9 cellular contexts compared by ENCODE assay signal in the genomic region with DNA sequence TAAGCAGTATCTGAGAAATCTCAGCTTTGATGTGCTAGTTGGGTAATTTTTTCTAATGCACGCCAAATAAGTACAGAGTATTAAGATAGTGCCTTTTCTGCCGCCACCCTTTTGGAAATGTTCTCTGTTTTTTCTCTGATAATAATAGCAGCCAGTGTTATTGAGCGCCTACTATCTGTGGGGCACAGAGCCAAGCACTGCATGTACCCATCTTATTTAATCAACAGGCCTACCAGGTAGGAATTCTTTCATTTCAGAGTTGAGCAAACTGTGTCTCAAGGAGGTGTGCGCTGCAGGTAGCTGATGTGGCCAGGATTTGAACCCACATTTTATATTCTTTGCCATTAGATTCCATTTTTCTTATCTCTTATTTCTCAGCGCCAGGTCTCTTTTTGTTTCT. TPM values are rescaled to one million over a fixed set of nuclear protein-coding genes. Genes with fewer than 3 reads are reported as not detected.
DNase-seq lines count a peak whose midpoint lies in the region; ATAC-seq, FAIRE-seq and TF ChIP-seq lines count a peak whose summit lies in the region.
"Had no signal": no experiment of that assay in that cellular context is flagged by ENCODE, and none has a peak within 500 bp of the region (broad histone marks: within the 10 kb centered on the region; RNA-seq: fewer than 3 reads in every experiment).

No MANE protein-coding gene starts in this region.

- CTCF ChIA-PET in WTC11 (lab: Charles Lee) = no interaction called here

- H3K36me3 ChIP-seq in cardiac muscle cell = peaks cover 16% of the 10 kb centered on the region

- no peak for TF ChIP-seq CTCF in HFF-Myc (IDR thresholded peaks at IDR 0.05; ENCODE audit: low read depth, low read length, missing control alignments)
- no peak for TF ChIP-seq CTCF in WTC11 (IDR thresholded peaks at IDR 0.05)
- peak; percentile 19 for TF ChIP-seq CTCF in cardiac muscle cell (IDR thresholded peaks at IDR 0.05; ENCODE audit: low read depth, low read length)

- H3K9me3 ChIP-seq in cardiac muscle cell (ENCODE audit: low read depth) = no peaks in the 10 kb centered on the region

- peaks cover 37% of the 10 kb centered on the region for H3K4me1 Mint-ChIP-seq in WTC11

- no peaks in the 10 kb centered on the region for H3K27me3 Mint-ChIP-seq in WTC11 (ENCODE audit: low read depth)

- H3K4me3 Mint-ChIP-seq in WTC11 = peak overlapping the region; percentile 98

- peaks cover 39% of the 10 kb centered on the region for H3K36me3 Mint-ChIP-seq in WTC11

- no peaks in the 10 kb centered on the region for H3K27me3 ChIP-seq in cardiac muscle cell

- POLR2A ChIA-PET in WTC11 (lab: Charles Lee) = no interaction called here

- no peaks in the 10 kb centered on the region for H3K9me3 Mint-ChIP-seq in WTC11

- peaks cover 13% of the 10 kb centered on the region for H3K4me1 ChIP-seq in cardiac muscle cell (ENCODE audit: low read depth)

- DNase-seq in HFF-Myc (ENCODE audit: extremely low read depth, low read depth) (no peak), WTC11 (ENCODE audit: low spot score) (no peak), cardiac muscle cell (ENCODE audit: low read depth in 1 of 2, low spot score in 1 of 2) (peak in 1 of 2 donors; percentile 27), frontal cortex (ENCODE audit: low spot score in 2 of 2) (no peak)
- no peak for DNase-seq in stimulated activated CD4-positive, alpha-beta T cell treated with anti-CD3 and anti-CD28 coated beads, Interleukin-4, amount 100 ng/mL, for 4 hours
- DNase-seq: NCI-H1105 had no signal

- H3K27ac Mint-ChIP-seq in WTC11 = no peak overlapping the region; the same call in 1 of the 2 replicates

- FAIRE-seq in frontal cortex (lab: Jason Lieb, UNC) = no peak

- H3K4me3 ChIP-seq in HFF-Myc (replicated peaks; ENCODE audit: low read depth, low read length) (peak overlapping the region; percentile 77), cardiac muscle cell (peak overlapping the region; percentile 88), skin epidermis (peak overlapping the region in 5 of 7 experiments; percentile 76 to 98 (median 93))

- no peak for ATAC-seq in WTC11
- no peak for ATAC-seq in GM21447 (IDR thresholded peaks at IDR 0.05; ENCODE audit: unreplicated experiment)
- no peak for ATAC-seq in HG03442 (IDR thresholded peaks at IDR 0.05; ENCODE audit: unreplicated experiment)

- no peak overlapping the region for H3K27ac ChIP-seq in cardiac muscle cell
- peak overlapping the region in 6 of 21 experiments; percentile 35 to 97 (median 86) for H3K27ac ChIP-seq in skin epidermis

TF ChIP-seq in WTC11, 78 proteins besides CTCF, POLR2A, EP300 and RAD21:
- TF ChIP-seq CBFB (CRISPR knock-in tag; IDR thresholded peaks at IDR 0.05; ENCODE audit: low read depth) (no peak), TEAD4 (CRISPR knock-in tag; IDR thresholded peaks at IDR 0.05) (no peak), NFYB (CRISPR knock-in tag; conservative IDR thresholded peaks at IDR 0.05; ENCODE audit: low read depth) (no peak)
- TF ChIP-seq, protein P1, sequence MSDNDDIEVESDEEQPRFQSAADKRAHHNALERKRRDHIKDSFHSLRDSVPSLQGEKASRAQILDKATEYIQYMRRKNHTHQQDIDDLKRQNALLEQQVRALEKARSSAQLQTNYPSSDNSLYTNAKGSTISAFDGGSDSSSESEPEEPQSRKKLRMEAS (CRISPR knock-in tag; IDR thresholded peaks at IDR 0.05) = no peak

RNA-seq across cellular contexts. Expression of a gene that starts 1.4 kb away (rescaled TPM):
- total RNA-seq in WTC11 (2021) = 227 to 234 TPM (median 227 TPM) in 3 replicates
- 144 and 164 TPM in 2 replicates for total RNA-seq in cardiac muscle cell
- 151 and 173 TPM in 2 replicates for polyA plus RNA-seq in cardiac muscle cell
- total RNA-seq in frontal cortex = 16.7 TPM

RNA-seq across cellular contexts. Expression of a gene that starts 21.5 kb away (rescaled TPM):
- total RNA-seq in WTC11 (2021) = 249 to 302 TPM (median 249 TPM) in 3 replicates
- 170 and 187 TPM in 2 replicates for total RNA-seq in cardiac muscle cell
- polyA plus RNA-seq in cardiac muscle cell = 13.4 and 16.3 TPM in 2 replicates
- 70.1 TPM for total RNA-seq in frontal cortex

RNA-seq across cellular contexts. Expression of a gene that starts 28.4 kb away (rescaled TPM):
- total RNA-seq in WTC11 (2021) (21.1 to 24.8 TPM (median 24.8 TPM) in 3 replicates), cardiac muscle cell (42.4 and 49.2 TPM in 2 replicates), frontal cortex (9.4 TPM)
- polyA plus RNA-seq in cardiac muscle cell = 40.6 and 43.5 TPM in 2 replicates

RNA-seq across cellular contexts. Expression of a gene that starts 32.9 kb away (rescaled TPM):
- total RNA-seq in WTC11 (2021) (94.6 to 100 TPM (median 99.5 TPM) in 3 replicates), cardiac muscle cell (28.4 and 42.0 TPM in 2 replicates), frontal cortex (6.5 TPM)
- 22.3 and 28.7 TPM in 2 replicates for polyA plus RNA-seq in cardiac muscle cell

RNA-seq across cellular contexts. Expression of a gene that starts 35.6 kb away (rescaled TPM):
- total RNA-seq in WTC11 (2021) = 31.3 to 33.5 TPM (median 32.0 TPM) in 3 replicates
- total RNA-seq in cardiac muscle cell = 78.4 and 84.9 TPM in 2 replicates
- polyA plus RNA-seq in cardiac muscle cell = 104 and 124 TPM in 2 replicates
- 2.4 TPM for total RNA-seq in frontal cortex
